ENCODE assay signal across 8 cellular contexts in the genomic region with DNA sequence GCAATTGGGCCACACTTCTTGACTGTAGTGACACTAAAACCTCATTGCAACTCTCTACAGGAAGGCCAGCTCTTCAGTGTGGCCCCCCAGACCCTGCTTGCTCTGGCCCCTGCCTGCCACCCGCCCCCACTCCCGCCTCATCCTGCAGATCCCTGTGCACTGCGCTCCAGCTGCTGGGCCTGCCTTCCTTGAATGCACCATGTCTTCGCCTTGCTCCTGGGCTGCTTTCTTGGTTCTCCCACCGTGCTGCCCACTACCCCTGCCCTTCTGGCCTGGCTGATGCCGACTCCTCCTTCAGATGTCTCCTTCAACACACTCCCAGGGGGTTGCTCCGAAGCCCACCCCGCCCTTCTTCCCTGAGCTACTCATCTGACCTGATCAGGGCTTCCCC.
DNase-seq lines count a peak whose midpoint lies in the region; ATAC-seq and TF ChIP-seq lines count a peak whose summit lies in the region.
"Had no signal": no experiment of that assay in that cellular context is flagged by ENCODE, and none has a peak within 500 bp of the region (broad histone marks: within the 10 kb centered on the region; RNA-seq: fewer than 3 reads in every experiment).

No MANE protein-coding gene starts in this region.

- no peaks in the 10 kb centered on the region for H3K36me3 ChIP-seq in HUES48 (ENCODE audit: control insufficient read depth, insufficient read depth, low read length)
- no peaks in the 10 kb centered on the region for H3K36me3 ChIP-seq in lung (ENCODE audit: control insufficient read depth in 2 of 2, insufficient read depth in 2 of 2, low read length in 2 of 2)

- WGBS in lung, 2 donors: 83 to 85% methylated on average over 8 of the region's 8 CpGs

- TF ChIP-seq CTCF in lung (IDR thresholded peaks at IDR 0.05; ENCODE audit: control extremely low read depth, extremely low read depth): no peak

- H3K4me1 ChIP-seq in HUES48 (ENCODE audit: control insufficient read depth, insufficient read depth, low read length) (peaks cover 34% of the 10 kb centered on the region), lung (ENCODE audit: control insufficient read depth in 2 of 2, insufficient read depth in 2 of 2, low read length in 2 of 2) (peaks cover 0 to 9% of the 10 kb centered on the region in 2 donors)

- H3K4me3 ChIP-seq in HUES48 (ENCODE audit: low read depth, low read length) (no peak overlapping the region), lung (no peak overlapping the region)

- H3K27me3 ChIP-seq in HUES48 (ENCODE audit: control insufficient read depth, insufficient read depth, low read length) (no peaks in the 10 kb centered on the region), lung (ENCODE audit: control insufficient read depth, insufficient read depth) (no peaks in the 10 kb centered on the region)

- H3K27ac ChIP-seq in HUES48 (ENCODE audit: low read depth, low read length) (peak overlapping the region; percentile 89), angular gyrus (ENCODE audit: low read depth, low read length) (peak overlapping the region; percentile 86), lung (ENCODE audit: low read depth in 1 of 2, low read length in 1 of 2) (peak overlapping the region; percentile 82 to 96), substantia nigra (ENCODE audit: low read depth, low read length, poor library complexity, severe bottlenecking) (peak overlapping the region; percentile 90)

- no peak overlapping the region for H3K9ac ChIP-seq in HUES48 (ENCODE audit: low read depth, low read length)

- DNase-seq in lung (ENCODE audit: low spot score) (no peak), substantia nigra (lab: John Stamatoyannopoulos, UW) (peak in 7 of 49 donors; percentile 43 to 61 (median 56)), NCI-H2227 (lab: John Stamatoyannopoulos, UW; ENCODE audit: unreplicated experiment) (no peak)
- DNase-seq: activated CD8-positive, alpha-beta T cell treated with anti-CD3 and anti-CD28 coated beads, Interleukin-2, amount 10 ng/mL, durations not matched to agents 7 days and 5 days had no signal

- H3K9me3 ChIP-seq in HUES48 (ENCODE audit: control insufficient read depth, insufficient read depth, low read length): no peaks in the 10 kb centered on the region
- H3K9me3 ChIP-seq in lung (ENCODE audit: control insufficient read depth in 2 of 2, insufficient read depth in 1 of 2, low read length in 1 of 2): no peaks in the 10 kb centered on the region

- ATAC-seq in lung (ENCODE audit: insufficient read depth, low FRiP score) (no peak), HG03175 (IDR thresholded peaks at IDR 0.05; ENCODE audit: unreplicated experiment) (no peak), HG03457 (IDR thresholded peaks at IDR 0.05; ENCODE audit: unreplicated experiment) (no peak)
- ATAC-seq: activated CD8-positive, alpha-beta T cell treated with anti-CD3 and anti-CD28 coated beads, Interleukin-2, amount 10 ng/mL, durations not matched to agents 7 days and 5 days had no signal
